15 cellular contexts compared by ENCODE assay signal in the genomic region with DNA sequence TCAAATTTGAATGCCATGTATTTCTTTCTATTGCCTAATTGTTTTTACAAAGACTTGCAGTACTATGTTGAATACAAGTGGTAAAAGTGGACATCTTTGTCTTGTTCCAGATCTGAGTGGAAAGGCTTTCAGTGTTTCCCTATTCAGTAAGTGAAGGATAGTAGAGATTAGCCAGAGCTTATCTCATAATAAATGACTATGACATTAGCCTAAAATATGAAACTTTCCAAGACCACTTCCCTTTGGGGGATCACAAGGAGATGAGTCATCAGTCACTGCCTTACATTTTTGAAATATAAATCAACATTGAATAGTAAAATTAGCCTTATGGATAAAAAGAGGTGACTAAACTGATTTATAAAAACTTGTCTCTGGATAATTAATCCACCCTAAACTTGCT.
A peak's percentile ranks its signal among the peaks of the same experiment; 100 is the strongest.
DNase-seq lines count a peak whose midpoint lies in the region; ATAC-seq and TF ChIP-seq lines count a peak whose summit lies in the region.
"Had no signal": no experiment of that assay in that cellular context is flagged by ENCODE, and none has a peak within 500 bp of the region (broad histone marks: within the 10 kb centered on the region; RNA-seq: fewer than 3 reads in every experiment).

No MANE protein-coding gene starts in this region.

- CTCF ChIA-PET in PC-3 (lab: Charles Lee) = interaction anchor here (0.5 kb wide), 1 partner anchor 482 kb away, joined by 4 read pairs; no protein-coding TSS in a partner anchor

- H2AFZ ChIP-seq in PC-3 (ENCODE audit: low read length) = no peak overlapping the region

- peak overlapping the region; percentile 100 for H3K27ac ChIP-seq in PC-3 (ENCODE audit: low read length)
- H3K27ac ChIP-seq in caudate nucleus (ENCODE audit: low read depth, low read length) = peak overlapping the region; percentile 69
- peak overlapping the region in 1 of 4 donors; percentile 52 for H3K27ac ChIP-seq in esophagus squamous epithelium
- no peak overlapping the region for H3K27ac ChIP-seq in adrenal gland

- no peaks in the 10 kb centered on the region for H3K36me3 ChIP-seq in PC-3 (ENCODE audit: low read depth, low read length)
- H3K36me3 ChIP-seq in esophagus squamous epithelium = no peaks in the 10 kb centered on the region
- no peaks in the 10 kb centered on the region for H3K36me3 ChIP-seq in adrenal gland (replicated peaks in 1 of 2)
- H3K36me3 ChIP-seq: tibial artery had no signal

- BruUV-seq in PC-3 (replicated peaks; lab: Mats Ljungman, UMichigan) = no TSS peak

- ATAC-seq in PC-3 (peak; percentile 5; the same call in 1 of the 2 replicates), GM19467 (IDR thresholded peaks at IDR 0.05; ENCODE audit: unreplicated experiment) (no peak)
- ATAC-seq: activated CD8-positive, alpha-beta memory T cell treated with anti-CD3 and anti-CD28 coated beads, Interleukin-2, amount 10 ng/mL, durations not matched to agents 7 days and 5 days; WTC11 had no signal

- H4K20me1 ChIP-seq in PC-3 (ENCODE audit: low read length) = no peaks in the 10 kb centered on the region

- H3K27me3 ChIP-seq in PC-3 (ENCODE audit: low read length) (no peaks in the 10 kb centered on the region), esophagus squamous epithelium (no peaks in the 10 kb centered on the region), adrenal gland (no peaks in the 10 kb centered on the region)
- H3K27me3 ChIP-seq: tibial artery had no signal

- no peaks in the 10 kb centered on the region for H3K9me2 ChIP-seq in PC-3 (replicated peaks; ENCODE audit: low read length)

- peak overlapping the region; percentile 61 for H3K4me2 ChIP-seq in PC-3 (ENCODE audit: low read length)

- peaks cover 4% of the 10 kb centered on the region for H3F3A ChIP-seq in PC-3 (ENCODE audit: low read length, unreplicated experiment)

- peak overlapping the region; percentile 75 for H3K9ac ChIP-seq in PC-3 (ENCODE audit: low read length)

- TF ChIP-seq CTCF in PC-3 (conservative IDR thresholded peaks at IDR 0.05; ENCODE audit: low read depth, low read length) (no peak), esophagus squamous epithelium (IDR thresholded peaks at IDR 0.05) (no peak), adrenal gland (IDR thresholded peaks at IDR 0.05) (no peak)

- POLR2A ChIA-PET in PC-3 (lab: Charles Lee; ENCODE audit: unreplicated experiment) = no interaction called here

- H3K4me3 ChIP-seq in PC-3 (ENCODE audit: low read length) (no peak overlapping the region), esophagus squamous epithelium (no peak overlapping the region), adrenal gland (no peak overlapping the region)
- H3K4me3 ChIP-seq: tibial artery had no signal

- in situ Hi-C loops in Caki2 (cut with HindIII; ENCODE audit: low pct_unique_long_range_greater_than_20kb, low sequenced_read_pairs) = no loop called here

- H3K79me2 ChIP-seq in PC-3 (ENCODE audit: low read length) = no peaks in the 10 kb centered on the region

- intact Hi-C loops in PC-3 (cut with micrococcal nuclease) (loop anchor here (5.0 kb wide), 1 partner anchor 44 kb away; no protein-coding TSS in a partner anchor), esophagus squamous epithelium (cut with DNase I) (no loop called here), adrenal gland (cut with DNase I) (no loop called here)

- H3K4me1 ChIP-seq in PC-3 (ENCODE audit: insufficient read depth, low read length) (peaks cover 44% of the 10 kb centered on the region), esophagus squamous epithelium (peaks cover 0 to 17% (median 3%) of the 10 kb centered on the region in 3 donors), adrenal gland (replicated peaks in 1 of 2) (no peaks in the 10 kb centered on the region)

- DNase-seq in Caki2 (ENCODE audit: low read depth) = peak; percentile 4
- peak; percentile 59 for DNase-seq in PC-3
- DNase-seq in caudate nucleus (lab: John Stamatoyannopoulos, UW) = no peak
- peak; percentile 73 for DNase-seq in iris pigment epithelial cell (ENCODE audit: low read depth)
- no peak for DNase-seq in esophagus squamous epithelium (lab: John Stamatoyannopoulos, UW)
- DNase-seq in adrenal gland = no peak
- DNase-seq in SKM-1 treated with dmso at 0.1 percent for 144 hours (lab: John Stamatoyannopoulos, UW; ENCODE audit: unreplicated experiment) = no peak
- DNase-seq: activated CD8-positive, alpha-beta memory T cell treated with anti-CD3 and anti-CD28 coated beads, Interleukin-2, amount 10 ng/mL, durations not matched to agents 7 days and 5 days; activated naive CD4-positive, alpha-beta T cell; DMS79; midbrain; NCI-H1092; tibial artery had no signal

- H3K9me3 ChIP-seq in PC-3 (ENCODE audit: low read length) = no peaks in the 10 kb centered on the region
- H3K9me3 ChIP-seq in esophagus squamous epithelium = no peaks in the 10 kb centered on the region
- no peaks in the 10 kb centered on the region for H3K9me3 ChIP-seq in adrenal gland (replicated peaks in 1 of 3)
- H3K9me3 ChIP-seq: tibial artery had no signal

- no peak for TF ChIP-seq POLR2A in esophagus squamous epithelium (IDR thresholded peaks at IDR 0.05)
- TF ChIP-seq POLR2A in adrenal gland (IDR thresholded peaks at IDR 0.05) = no peak

Comparison
In these comparisons a context has a peak if more than half of its experiments do, and no peak if none do; other contexts are left out.
1. DNase-seq: peak in Caki2 (single experiment), PC-3 (single experiment) and iris pigment epithelial cell (single experiment); none in caudate nucleus (0 of 61), esophagus squamous epithelium (single experiment), adrenal gland (0 of 7) and SKM-1 treated with dmso at 0.1 percent for 144 hours (single experiment).
2. H3K27ac ChIP-seq: peak in PC-3 (single experiment) and caudate nucleus (single experiment); none in adrenal gland (0 of 5).